28 cellular contexts compared by ENCODE assay signal in genomic region chr3:166324401-166324800, GRCh38.
"Had no signal": no experiment of that assay in that cellular context is flagged by ENCODE, and none has a peak within 500 bp of the region (broad histone marks: within the 10 kb centered on the region; RNA-seq: fewer than 3 reads in every experiment).

No MANE protein-coding gene starts in this region.

- H3K9me3 ChIP-seq: ovary, psoas muscle, right lobe of liver, sigmoid colon, stomach, thoracic aorta, thyroid gland, tibial nerve, upper lobe of left lung, vagina had no signal

- H3K9ac ChIP-seq: parathyroid adenoma had no signal

- H3K27ac Mint-ChIP-seq: natural killer cell treated with Interleukin-12 subunit alpha and Interleukin-12 subunit beta and Interleukin-15 and Interleukin-18, amount 100 ng/mL, for 72 hours; nephron progenitor cell; progenitor cell of endocrine pancreas; stimulated activated effector memory CD8-positive, alpha-beta T cell treated with anti-CD3 and anti-CD28 coated beads, Interleukin-12 subunit alpha, Interleukin-12 subunit beta, amount 100 ng/mL, for 72 hours; stimulated activated naive B cell treated with anti-CD40 and anti-IgM and Interleukin-4, amounts not matched to agents 10 μg/mL and 1 μg/mL and 100 μg/mL, for 72 hours; stimulated activated naive CD8-positive, alpha-beta T cell treated with anti-CD3 and anti-CD28 coated beads, Interleukin-15, Interleukin-2, amounts not matched to agents 100 ng/mL and 50 ng/mL, for 24 hours had no signal

- H3K4me1 Mint-ChIP-seq: nephron progenitor cell; neural crest cell; stimulated activated effector memory CD8-positive, alpha-beta T cell treated with anti-CD3 and anti-CD28 coated beads, Interleukin-12 subunit alpha, Interleukin-12 subunit beta, amount 100 ng/mL, for 72 hours; stimulated activated naive B cell treated with anti-CD40 and anti-IgM and Interleukin-4, amounts not matched to agents 10 μg/mL and 1 μg/mL and 100 μg/mL, for 72 hours had no signal

- H3K36me3 ChIP-seq: ovary, right lobe of liver, sigmoid colon, stomach, thoracic aorta, thyroid gland, tibial nerve, upper lobe of left lung, vagina had no signal

- H3K36me3 Mint-ChIP-seq: natural killer cell treated with Interleukin-12 subunit alpha and Interleukin-12 subunit beta and Interleukin-15 and Interleukin-18, amount 100 ng/mL, for 72 hours; stimulated activated effector memory CD8-positive, alpha-beta T cell treated with anti-CD3 and anti-CD28 coated beads, Interleukin-12 subunit alpha, Interleukin-12 subunit beta, amount 100 ng/mL, for 72 hours; stimulated activated naive B cell treated with anti-CD40 and anti-IgM and Interleukin-4, amounts not matched to agents 10 μg/mL and 1 μg/mL and 100 μg/mL, for 72 hours had no signal

- H3K4me1 ChIP-seq: parathyroid adenoma, psoas muscle, right lobe of liver, sigmoid colon, stomach, thyroid gland, tibial nerve, upper lobe of left lung, vagina had no signal

- H3K27me3 ChIP-seq: ovary, right lobe of liver, sigmoid colon, stomach, thyroid gland, tibial nerve, upper lobe of left lung, vagina had no signal

- H2AFZ ChIP-seq: parathyroid adenoma had no signal

- ATAC-seq: natural killer cell treated with Interleukin-12 subunit alpha and Interleukin-12 subunit beta and Interleukin-15 and Interleukin-18, amount 100 ng/mL, for 72 hours; psoas muscle; right cardiac atrium; right lobe of liver; stimulated activated effector memory CD8-positive, alpha-beta T cell treated with anti-CD3 and anti-CD28 coated beads, Interleukin-12 subunit alpha, Interleukin-12 subunit beta, amount 100 ng/mL, for 72 hours; stimulated activated naive B cell treated with anti-CD40 and anti-IgM and Interleukin-4, amounts not matched to agents 10 μg/mL and 1 μg/mL and 100 μg/mL, for 72 hours had no signal

- H3K4me3 ChIP-seq: ovary, psoas muscle, right lobe of liver, sigmoid colon, stomach, thoracic aorta, thyroid gland, tibial nerve, upper lobe of left lung, vagina had no signal

- DNase-seq: nephron progenitor cell; occipital lobe; ovary; posterior cingulate gyrus; psoas muscle; right cardiac atrium; right lobe of liver; sigmoid colon; small intestine; stimulated activated CD4-positive, alpha-beta T cell treated with anti-CD3 and anti-CD28 coated beads, Interleukin-15, amount 100 ng/mL, for 24 hours; stimulated activated CD4-positive, alpha-beta T cell treated with anti-CD3 and anti-CD28 coated beads, Interleukin-2, amount 100 ng/mL, for 24 hours; stimulated activated CD4-positive, alpha-beta T cell treated with anti-CD3 and anti-CD28 coated beads, Interleukin-2, amount 100 ng/mL, for 48 hours; stimulated activated CD4-positive, alpha-beta T cell treated with anti-CD3 and anti-CD28 coated beads, Interleukin-4, amount 100 ng/mL, for 24 hours; stimulated activated naive B cell treated with anti-CD40 and anti-IgM and Interleukin-4, amounts not matched to agents 10 μg/mL and 1 μg/mL and 100 μg/mL, for 72 hours; stimulated activated naive CD4-positive, alpha-beta T cell treated with Interleukin-2 at 50 U/mL for 16 hours; stomach; thyroid gland; trophoblast cell; upper lobe of left lung had no signal

- H3K79me2 ChIP-seq: parathyroid adenoma had no signal

- H3K4me3 Mint-ChIP-seq: natural killer cell treated with Interleukin-12 subunit alpha and Interleukin-12 subunit beta and Interleukin-15 and Interleukin-18, amount 100 ng/mL, for 72 hours; nephron progenitor cell; neural crest cell; stimulated activated effector memory CD8-positive, alpha-beta T cell treated with anti-CD3 and anti-CD28 coated beads, Interleukin-12 subunit alpha, Interleukin-12 subunit beta, amount 100 ng/mL, for 72 hours; stimulated activated naive B cell treated with anti-CD40 and anti-IgM and Interleukin-4, amounts not matched to agents 10 μg/mL and 1 μg/mL and 100 μg/mL, for 72 hours; stimulated activated naive CD8-positive, alpha-beta T cell treated with anti-CD3 and anti-CD28 coated beads, Interleukin-15, Interleukin-2, amounts not matched to agents 100 ng/mL and 50 ng/mL, for 24 hours had no signal

- H3K27ac ChIP-seq: ovary, parathyroid adenoma, psoas muscle, right lobe of liver, sigmoid colon, stomach, thoracic aorta, thyroid gland, tibial nerve, upper lobe of left lung, vagina had no signal

- H3K27me3 Mint-ChIP-seq: natural killer cell treated with Interleukin-12 subunit alpha and Interleukin-12 subunit beta and Interleukin-15 and Interleukin-18, amount 100 ng/mL, for 72 hours; progenitor cell of endocrine pancreas; stimulated activated naive B cell treated with anti-CD40 and anti-IgM and Interleukin-4, amounts not matched to agents 10 μg/mL and 1 μg/mL and 100 μg/mL, for 72 hours; stimulated activated naive CD8-positive, alpha-beta T cell treated with anti-CD3 and anti-CD28 coated beads, Interleukin-15, Interleukin-2, amounts not matched to agents 100 ng/mL and 50 ng/mL, for 24 hours had no signal

- H3K9me3 Mint-ChIP-seq: nephron progenitor cell; stimulated activated naive B cell treated with anti-CD40 and anti-IgM and Interleukin-4, amounts not matched to agents 10 μg/mL and 1 μg/mL and 100 μg/mL, for 72 hours had no signal
